In genomic region chrX:76454456-76454927, GRCh38 we compare ENCODE assay signal across 8 cellular contexts. TPM values are rescaled to one million over a fixed set of nuclear protein-coding genes. Genes with fewer than 3 reads are reported as not detected.
DNase-seq lines count a peak whose midpoint lies in the region; ATAC-seq and TF ChIP-seq lines count a peak whose summit lies in the region.

No MANE protein-coding gene starts in this region.

- H3K4me3 ChIP-seq in heart right ventricle (no peak overlapping the region), fibroblast of pulmonary artery (replicated peaks; ENCODE audit: low read depth, low read length) (no peak overlapping the region), retinal pigment epithelial cell (ENCODE audit: low read length) (no peak overlapping the region)

- peak in 8 of 9 donors; percentile 21 to 64 (median 50) for TF ChIP-seq CTCF in heart right ventricle (IDR thresholded peaks at IDR 0.05)
- TF ChIP-seq CTCF in fibroblast of pulmonary artery (IDR thresholded peaks at IDR 0.05; ENCODE audit: low read length, missing control alignments), result peak; percentile 48
- TF ChIP-seq CTCF in retinal pigment epithelial cell (conservative IDR thresholded peaks at IDR 0.05; ENCODE audit: low read depth, low read length), result peak; percentile 50

- H3K4me1 ChIP-seq in heart right ventricle, result no peaks in the 10 kb centered on the region

- intact Hi-C loops in heart right ventricle (cut with DNase I), result loop anchor here in 5 of 10 donors (2.0 to 10.0 kb wide), 4 partner anchors 170 to 180 kb away; no protein-coding TSS in a partner anchor
- intact Hi-C loops in Right ventricle myocardium inferior (cut with DNase I), result loop anchor here (2.0 kb wide), 1 partner anchor 176 kb away; no protein-coding TSS in a partner anchor

- peak in 1 of 8 donors; percentile 31 for ATAC-seq in heart right ventricle
- no peak for ATAC-seq in Right ventricle myocardium inferior
- peak; percentile 75 for ATAC-seq in HG02938 (IDR thresholded peaks at IDR 0.05; ENCODE audit: unreplicated experiment)
- no peak for ATAC-seq in activated naive CD4-positive, alpha-beta T cell treated with anti-CD3 and anti-CD28 coated beads, Interleukin-2, amount 50 U/mL, for 72 hours

- H3K27me3 ChIP-seq in heart right ventricle, result peaks cover 0 to 32% (median 0%) of the 10 kb centered on the region in 7 donors

- no peak for DNase-seq in heart right ventricle
- no peak for DNase-seq in Right ventricle myocardium inferior (ENCODE audit: missing footprints)
- DNase-seq in RKO (ENCODE audit: low spot score), result peak; percentile 53
- peak; percentile 18 for DNase-seq in fibroblast of pulmonary artery (ENCODE audit: low read depth)
- DNase-seq in retinal pigment epithelial cell (ENCODE audit: low read depth), result no peak
- DNase-seq in cortex of kidney (lab: John Stamatoyannopoulos, UW), result no peak
- no peak for DNase-seq in activated naive CD4-positive, alpha-beta T cell treated with anti-CD3 and anti-CD28 coated beads, Interleukin-2, amount 50 U/mL, for 72 hours (ENCODE audit: low spot score in 2 of 2)

- H3K9me3 Mint-ChIP-seq in activated naive CD4-positive, alpha-beta T cell treated with anti-CD3 and anti-CD28 coated beads, Interleukin-2, amount 50 U/mL, for 72 hours, result no peaks in the 10 kb centered on the region

- H3K27ac ChIP-seq in heart right ventricle, result no peak overlapping the region

- no peak overlapping the region for H3K27ac Mint-ChIP-seq in activated naive CD4-positive, alpha-beta T cell treated with anti-CD3 and anti-CD28 coated beads, Interleukin-2, amount 50 U/mL, for 72 hours

- H3K36me3 Mint-ChIP-seq in activated naive CD4-positive, alpha-beta T cell treated with anti-CD3 and anti-CD28 coated beads, Interleukin-2, amount 50 U/mL, for 72 hours, result no peaks in the 10 kb centered on the region

- no peaks in the 10 kb centered on the region for H3K9me3 ChIP-seq in heart right ventricle

- WGBS in heart right ventricle, 2 donors, result 12 to 18% methylated on average over 3 of the region's 3 CpGs

- H3K36me3 ChIP-seq in heart right ventricle, result no peaks in the 10 kb centered on the region

RNA-seq across cellular contexts. Expression of gene MAGEE1, which starts 27.0 kb away (rescaled TPM):
- total RNA-seq in heart right ventricle (1 to 10 TPM; 2.5 to 5.5 (median 4.0) TPM), Right ventricle myocardium inferior (2.2 TPM)
- under 1 TPM; 0.51 to 0.88 TPM for polyA plus RNA-seq in heart right ventricle
- total RNA-seq in activated naive CD4-positive, alpha-beta T cell treated with anti-CD3 and anti-CD28 coated beads, Interleukin-2, amount 50 U/mL, for 72 hours, result 1 to 10 TPM; 4.5 to 4.6 TPM

Comparison
In these comparisons a context has a peak if more than half of its experiments do, and no peak if none do; other contexts are left out.
1. DNase-seq: peak in RKO (single experiment) and fibroblast of pulmonary artery (single experiment); none in heart right ventricle (0 of 2), Right ventricle myocardium inferior (single experiment), retinal pigment epithelial cell (single experiment), cortex of kidney (single experiment) and activated naive CD4-positive, alpha-beta T cell treated with anti-CD3 and anti-CD28 coated beads, Interleukin-2, amount 50 U/mL, for 72 hours (0 of 2).
2. Peak in every context shown above with its lines, with median percentiles within 50 percentile points of each other: CTCF ChIP-seq.